ENCODE assay signal across 13 cellular contexts in the genomic region with DNA sequence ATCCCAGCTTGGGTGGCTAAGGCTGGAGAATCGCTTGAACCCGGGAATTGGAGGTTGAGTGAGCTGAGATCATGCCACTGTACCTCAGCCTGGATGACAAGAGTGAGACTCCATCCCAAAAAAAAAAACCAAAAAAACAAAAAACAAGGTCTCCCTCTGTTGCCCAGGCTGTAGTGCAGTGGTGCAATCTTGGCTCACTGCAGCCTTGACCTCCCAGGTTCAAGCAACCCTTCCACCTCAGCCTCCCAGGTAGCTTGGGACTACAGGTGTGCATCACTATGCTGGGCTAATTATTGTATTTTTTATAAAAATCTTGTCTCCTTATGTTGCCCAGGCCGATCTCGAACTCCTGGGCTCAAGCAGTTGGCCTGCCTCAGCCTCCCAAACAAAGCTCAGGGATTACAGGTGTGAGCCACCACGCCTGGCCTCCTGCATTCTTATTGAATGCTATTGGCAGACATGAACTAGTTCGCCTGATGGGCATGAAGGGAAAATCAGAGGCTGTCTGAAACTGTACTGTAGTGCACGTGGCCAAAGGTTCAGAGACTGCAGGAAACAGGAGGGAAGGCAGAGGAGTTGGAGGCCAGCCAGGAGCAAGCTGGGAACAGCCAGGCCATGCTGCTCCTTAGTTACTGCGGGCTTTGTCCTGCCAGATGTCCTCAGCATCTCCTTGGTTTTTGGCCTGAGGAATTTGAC. TPM values are rescaled to one million over a fixed set of nuclear protein-coding genes. Genes with fewer than 3 reads are reported as not detected.
A peak's percentile ranks its signal among the peaks of the same experiment; 100 is the strongest.
DNase-seq lines count a peak whose midpoint lies in the region; ATAC-seq and TF ChIP-seq lines count a peak whose summit lies in the region.
"Had no signal": no experiment of that assay in that cellular context is flagged by ENCODE, and none has a peak within 500 bp of the region (broad histone marks: within the 10 kb centered on the region; RNA-seq: fewer than 3 reads in every experiment).

No MANE protein-coding gene starts in this region.

- H3K9ac ChIP-seq in GM23248: no peak overlapping the region
- H3K9ac ChIP-seq: parathyroid adenoma had no signal

- H4K20me1 ChIP-seq in GM23248 (ENCODE audit: insufficient read depth): no peaks in the 10 kb centered on the region

- TF ChIP-seq CTCF in Peyer's patch (IDR thresholded peaks at IDR 0.05): no peak
- TF ChIP-seq CTCF in fibroblast of mammary gland (conservative IDR thresholded peaks at IDR 0.05; ENCODE audit: control insufficient read depth, insufficient read depth, low read depth, low read length): no peak
- no peak for TF ChIP-seq CTCF in psoas muscle (IDR thresholded peaks at IDR 0.05)

- no peaks in the 10 kb centered on the region for H3K9me3 ChIP-seq in GM23248 (ENCODE audit: low read depth)
- no peaks in the 10 kb centered on the region for H3K9me3 ChIP-seq in Peyer's patch
- H3K9me3 ChIP-seq in psoas muscle: no peaks in the 10 kb centered on the region

- peak in 3 of 4 donors; percentile 39 to 49 (median 43) for ATAC-seq in psoas muscle
- no peak for ATAC-seq in GM19463 (IDR thresholded peaks at IDR 0.05; ENCODE audit: unreplicated experiment)
- ATAC-seq in HG02642 (IDR thresholded peaks at IDR 0.05; ENCODE audit: poor library complexity, unreplicated experiment): no peak
- ATAC-seq: activated CD8-positive, alpha-beta T cell treated with anti-CD3 and anti-CD28 coated beads, Interleukin-2, amount 10 ng/mL, durations not matched to agents 7 days and 5 days had no signal

- TF ChIP-seq POLR2A in Peyer's patch (IDR thresholded peaks at IDR 0.05): no peak

- H2AFZ ChIP-seq in GM23248: no peak overlapping the region
- H2AFZ ChIP-seq: parathyroid adenoma had no signal

- H3K79me2 ChIP-seq in GM23248 (ENCODE audit: insufficient read depth): no peaks in the 10 kb centered on the region
- H3K79me2 ChIP-seq: parathyroid adenoma had no signal

- in situ Hi-C loops in GM23248 (cut with MboI): no loop called here

- H3K36me3 ChIP-seq in GM23248 (ENCODE audit: low read depth) (no peaks in the 10 kb centered on the region), Peyer's patch (no peaks in the 10 kb centered on the region), psoas muscle (ENCODE audit: insufficient read depth in 1 of 2, low read depth in 1 of 2) (no peaks in the 10 kb centered on the region)

- H3K4me2 ChIP-seq in GM23248 (ENCODE audit: unreplicated experiment): no peak overlapping the region

- no peak overlapping the region for H3K27ac ChIP-seq in GM23248
- no peak overlapping the region for H3K27ac ChIP-seq in Peyer's patch
- peak overlapping the region; percentile 65 for H3K27ac ChIP-seq in psoas muscle
- H3K27ac ChIP-seq: parathyroid adenoma had no signal

- H3F3A ChIP-seq in GM23248 (ENCODE audit: insufficient read depth): no peaks in the 10 kb centered on the region

- intact Hi-C loops in psoas muscle (cut with DNase I): no loop called here

- no peaks in the 10 kb centered on the region for H3K27me3 ChIP-seq in GM23248 (replicated peaks; ENCODE audit: insufficient read depth)
- no peaks in the 10 kb centered on the region for H3K27me3 ChIP-seq in Peyer's patch
- H3K27me3 ChIP-seq in psoas muscle (ENCODE audit: insufficient read depth in 3 of 3, low read length in 2 of 3): no peaks in the 10 kb centered on the region

- H3K4me3 ChIP-seq in GM23248 (no peak overlapping the region), Peyer's patch (no peak overlapping the region), fibroblast of mammary gland (ENCODE audit: control insufficient read depth, low read depth, low read length) (no peak overlapping the region), psoas muscle (no peak overlapping the region)

- H3K4me1 ChIP-seq in GM23248 (ENCODE audit: insufficient read depth) (no peaks in the 10 kb centered on the region), Peyer's patch (no peaks in the 10 kb centered on the region), psoas muscle (peaks cover 17% of the 10 kb centered on the region)
- H3K4me1 ChIP-seq: parathyroid adenoma had no signal

- DNase-seq in GM23248 (peak; percentile 23), Peyer's patch (peak in 2 of 3 donors; percentile 51 to 58), fibroblast of mammary gland (ENCODE audit: low read depth) (peak; percentile 55), psoas muscle (no peak), ecto neural progenitor cell (ENCODE audit: low spot score) (no peak), HK-2 (ENCODE audit: unreplicated experiment) (no peak)
- DNase-seq: activated CD8-positive, alpha-beta T cell treated with anti-CD3 and anti-CD28 coated beads, Interleukin-2, amount 10 ng/mL, durations not matched to agents 7 days and 5 days; NCI-H510A; SW 1271; trophoblast cell had no signal

- H3K9me2 ChIP-seq in GM23248 (ENCODE audit: insufficient read depth): no peaks in the 10 kb centered on the region

- WGBS in GM23248 (ENCODE audit: low coverage in 1 of 2, low lambda C conversion rate in 2 of 2, missing lambda C conversion rate in 2 of 2), 2 experiments: 69 to 70% methylated on average over 8 of the region's 8 CpGs
- 58 to 66% (median 64%) methylated on average over 8 of the region's 8 CpGs for WGBS in psoas muscle, 3 donors

RNA-seq across cellular contexts. Expression of gene ASXL2, which starts 16.0 kb away (rescaled TPM):
- total RNA-seq in GM23248 (2014; rRNA removed; shearing (Covaris generic)): 7.0 and 9.5 TPM in 2 replicates
- polyA plus RNA-seq in GM23248 (2016; fragmentation: Nextera tagmentation; extraction: Ambion mirVana) (4.5 and 4.9 TPM in 2 replicates), psoas muscle (1 to 10 TPM; 2.3 to 9.1 (median 3.2) TPM)
- total RNA-seq in Peyer's patch (10 to 100 TPM; 17.0 to 28.9 (median 19.8) TPM), psoas muscle (10 to 100 TPM; 17.5 to 19.4 (median 18.5) TPM)

Comparison
In these comparisons a context has a peak if more than half of its experiments do, and no peak if none do; other contexts are left out.
1. DNase-seq: peak in GM23248 (single experiment), Peyer's patch (2 of 3) and fibroblast of mammary gland (single experiment); none in psoas muscle (0 of 2), ecto neural progenitor cell (single experiment) and HK-2 (single experiment).
2. ATAC-seq: peak in psoas muscle (3 of 4); none in GM19463 (single experiment) and HG02642 (single experiment).